In genomic region chr1:25861316-25862286, GRCh38 we compare ENCODE assay signal across 1 cellular context.
TF ChIP-seq lines count a peak whose summit lies in the region.

No MANE protein-coding gene starts in this region.

TF ChIP-seq in HEK293, 187 proteins besides CTCF, POLR2A, EP300 and RAD21 (continued from another document):
- TF ChIP-seq KLF17 (tag by site-specific recombination; IDR thresholded peaks at IDR 0.05) (peak; percentile 49; the same call in 1 of the 2 replicates), ZNF324 (tag by site-specific recombination; IDR thresholded peaks at IDR 0.05) (no peak), KLF8 (tag by site-specific recombination; IDR thresholded peaks at IDR 0.05) (no peak), KLF16 (tag by site-specific recombination; IDR thresholded peaks at IDR 0.05) (no peak), ZNF76 (tag by site-specific recombination; IDR thresholded peaks at IDR 0.05; ENCODE audit: borderline replicate concordance, low read depth) (no peak; the same call in 1 of the 2 replicates), ZFP41 (tag by site-specific recombination; IDR thresholded peaks at IDR 0.05; ENCODE audit: borderline replicate concordance) (no peak), GLI4 (tag by site-specific recombination; IDR thresholded peaks at IDR 0.05) (no peak), ELK4 (IDR thresholded peaks at IDR 0.05; ENCODE audit: borderline replicate concordance, low read depth, low read length) (no peak), SETDB1 (IDR thresholded peaks at IDR 0.05; ENCODE audit: insufficient read length, low read length) (no peak), ZNF133 (tag by site-specific recombination; IDR thresholded peaks at IDR 0.05) (no peak), ZNF501 (tag by site-specific recombination; IDR thresholded peaks at IDR 0.05) (no peak), GFI1B (tag by site-specific recombination; IDR thresholded peaks at IDR 0.05) (no peak), REST (tag by site-specific recombination; IDR thresholded peaks at IDR 0.05) (no peak), EGR2 (tag by site-specific recombination; IDR thresholded peaks at IDR 0.05; ENCODE audit: low read depth) (no peak), ZNF155 (tag by site-specific recombination; IDR thresholded peaks at IDR 0.05) (no peak), ZBTB6 (tag by site-specific recombination; IDR thresholded peaks at IDR 0.05) (no peak), ZFHX2 (tag by site-specific recombination; conservative IDR thresholded peaks at IDR 0.05) (no peak), ZNF670 (tag by site-specific recombination; IDR thresholded peaks at IDR 0.05; ENCODE audit: low read depth) (no peak), ZBTB11 (tag by site-specific recombination; conservative IDR thresholded peaks at IDR 0.05; ENCODE audit: low read depth) (0 out of 2 replicates have a peak, but pooled peaks have one; percentile 16), ZNF48 (tag by site-specific recombination; IDR thresholded peaks at IDR 0.05) (no peak)
TF ChIP-seq in HEK293: peak in this region for 16.
